In genomic region chr3:154919226-154919625, GRCh38 we compare ENCODE assay signal across 35 cellular contexts.
"Had no signal": no experiment of that assay in that cellular context is flagged by ENCODE, and none has a peak within 500 bp of the region (broad histone marks: within the 10 kb centered on the region; RNA-seq: fewer than 3 reads in every experiment).

No MANE protein-coding gene starts in this region.

- H3K4me2 ChIP-seq: KMS-11 had no signal

- H3K27ac ChIP-seq: KMS-11 had no signal

- H3K27me3 ChIP-seq: MG63 had no signal

- H3K4me3 ChIP-seq: MG63 had no signal

- DNase-seq: Karpas-422, Kasumi-1, KG1, MG63, MM.1S, MV-4-11, NCI-H1048, NCI-H1092 treated with DMSO at 0.1 percent for 48 hours, NCI-H1105, NCI-H1105 treated with DMSO at 0.1 percent for 48 hours, NCI-H1417, NCI-H1417 treated with DMSO at 0.1 percent for 48 hours, NCI-H1436, NCI-H1436 treated with DMSO at 0.1 percent for 48 hours, NCI-H146, NCI-H1694, NCI-H1694 treated with DMSO at 0.1 percent for 48 hours, NCI-H187, NCI-H187 treated with DMSO at 0.1 percent for 48 hours, NCI-H1930, NCI-H2029, NCI-H2029 treated with DMSO at 0.1 percent for 48 hours, NCI-H2081, NCI-H2081 treated with DMSO at 0.1 percent for 48 hours, NCI-H2107, NCI-H2171, NCI-H2171 treated with DMSO at 0.1 percent for 48 hours, NCI-H2227 treated with DMSO at 0.1 percent for 48 hours, NCI-H226, NCI-H345, NCI-H446, NCI-H446 treated with DMSO at 0.1 percent for 48 hours, NCI-H510A, NCI-H510A treated with DMSO at 0.1 percent for 48 hours had no signal

- H3K36me3 ChIP-seq: MG63 had no signal

- H3K9ac ChIP-seq: KMS-11 had no signal

- H3K9me3 ChIP-seq: MG63 had no signal
